In genomic region chr1:193103759-193104495, GRCh38 we compare ENCODE assay signal across 8 cellular contexts. TPM values are rescaled to one million over a fixed set of nuclear protein-coding genes. Genes with fewer than 3 reads are reported as not detected.
DNase-seq lines count a peak whose midpoint lies in the region; ATAC-seq and TF ChIP-seq lines count a peak whose summit lies in the region.

No MANE protein-coding gene starts in this region.

- no peaks in the 10 kb centered on the region for H3K9me3 Mint-ChIP-seq in progenitor cell of endocrine pancreas (ENCODE audit: low read depth)

- DNase-seq in GM12865 (ENCODE audit: low read depth) (no peak), Panc1 (ENCODE audit: low read depth, low spot score) (no peak), progenitor cell of endocrine pancreas (ENCODE audit: low spot score, unreplicated experiment) (no peak), COLO829 (ENCODE audit: low spot score) (no peak), NCI-H446 treated with DMSO at 0.1 percent for 48 hours (lab: John Stamatoyannopoulos, UW) (no peak)

- H3K27me3 ChIP-seq in Panc1 (ENCODE audit: control insufficient read depth, insufficient read depth, low read length) (no peaks in the 10 kb centered on the region), esophagus (ENCODE audit: control insufficient read depth in 1 of 2, insufficient read depth in 2 of 2, low read length in 2 of 2) (no peaks in the 10 kb centered on the region)

- peaks cover 8% of the 10 kb centered on the region for H3K27me3 Mint-ChIP-seq in progenitor cell of endocrine pancreas

- H3K36me3 Mint-ChIP-seq in progenitor cell of endocrine pancreas (ENCODE audit: insufficient read depth): no peaks in the 10 kb centered on the region

- H3K9me3 ChIP-seq in Panc1 (ENCODE audit: control insufficient read depth, insufficient read depth, low read depth, low read length) (no peaks in the 10 kb centered on the region), esophagus (ENCODE audit: control insufficient read depth in 2 of 2, insufficient read depth in 1 of 2, low read depth in 1 of 2, low read length in 1 of 2) (no peaks in the 10 kb centered on the region)

- intact Hi-C loops in Panc1 (cut with micrococcal nuclease; ENCODE audit: unreplicated experiment): no loop called here

- peak overlapping the region; percentile 87 for H3K4me3 Mint-ChIP-seq in progenitor cell of endocrine pancreas (ENCODE audit: low read depth)

- H3K36me3 ChIP-seq in Panc1 (ENCODE audit: control insufficient read depth, insufficient read depth, low read length) (peaks cover 8% of the 10 kb centered on the region), esophagus (ENCODE audit: control insufficient read depth in 2 of 2, insufficient read depth in 2 of 2, low read length in 1 of 2) (peaks cover 4 to 6% of the 10 kb centered on the region in 2 donors)

- in situ Hi-C loops in Panc1 (cut with HindIII; ENCODE audit: low pct_unique_long_range_greater_than_20kb, low sequenced_read_pairs): no loop called here

- peak overlapping the region; percentile 67 for H3K27ac Mint-ChIP-seq in progenitor cell of endocrine pancreas

- no peak for TF ChIP-seq CTCF in GM12865 (IDR thresholded peaks at IDR 0.05; ENCODE audit: insufficient read depth, low read depth, low read length, missing control alignments)
- TF ChIP-seq CTCF in Panc1 (IDR thresholded peaks at IDR 0.05): no peak
- no peak for TF ChIP-seq CTCF in progenitor cell of endocrine pancreas (IDR thresholded peaks at IDR 0.05; ENCODE audit: unreplicated experiment)

- no TSS peak for BruUV-seq in Panc1 (replicated peaks; lab: Mats Ljungman, UMichigan)

- POLR2A ChIA-PET in Panc1 (lab: Charles Lee): no interaction called here

- 30 to 32% methylated on average over 9 of the region's 9 CpGs for WGBS in esophagus, 2 donors

- H3K4me3 ChIP-seq in GM12865 (ENCODE audit: low read depth, low read length) (peak overlapping the region; percentile 89), Panc1 (ENCODE audit: low read depth in 2 of 2, low read length in 2 of 2) (peak overlapping the region; percentile 85), esophagus (ENCODE audit: low read depth in 1 of 2, low read length in 2 of 2) (peak overlapping the region; percentile 66 to 89)

- H3K4me1 ChIP-seq in Panc1 (ENCODE audit: control insufficient read depth, insufficient read depth, low read length): peaks cover 22% of the 10 kb centered on the region
- H3K4me1 ChIP-seq in esophagus (ENCODE audit: control insufficient read depth in 2 of 2, insufficient read depth in 2 of 2, low read length in 1 of 2): no peaks in the 10 kb centered on the region

- peak overlapping the region; percentile 88 for H3K27ac ChIP-seq in Panc1 (ENCODE audit: low read length)
- peak overlapping the region; percentile 91 to 95 for H3K27ac ChIP-seq in esophagus (ENCODE audit: low read depth in 2 of 2, low read length in 1 of 2)

- CTCF ChIA-PET in Panc1 (lab: Charles Lee): interaction anchor here (0.6 to 0.7 kb wide), 2 partner anchors 13 to 17 kb away, joined by 3 to 4 read pairs; no protein-coding TSS in a partner anchor

- no peak for ATAC-seq in Panc1
- ATAC-seq in HG03045 (IDR thresholded peaks at IDR 0.05; ENCODE audit: unreplicated experiment): no peak
- ATAC-seq in GM18907 (IDR thresholded peaks at IDR 0.05; ENCODE audit: unreplicated experiment): no peak

- H3K4me1 Mint-ChIP-seq in progenitor cell of endocrine pancreas (ENCODE audit: low read depth): peaks cover 6% of the 10 kb centered on the region

RNA-seq across cellular contexts. Expression of gene GLRX2, which starts 1.3 kb away (rescaled TPM):
- total RNA-seq in Panc1 (2021; ENCODE audit: unreplicated experiment) (40.1 TPM), progenitor cell of endocrine pancreas (8.5 TPM in 2 replicates)
- 26.7 TPM for polyA plus RNA-seq in Panc1 (2012; ENCODE audit: insufficient read length)
- polyA plus RNA-seq in esophagus: 10 to 100 TPM; 14.7 to 16.2 TPM

RNA-seq across cellular contexts. Expression of gene CDC73, which starts 17.9 kb away (rescaled TPM):
- total RNA-seq in Panc1 (2021; ENCODE audit: unreplicated experiment) (78.2 TPM), progenitor cell of endocrine pancreas (62.7 and 64.0 TPM in 2 replicates)
- polyA plus RNA-seq in Panc1 (2012; ENCODE audit: insufficient read length): 36.0 TPM
- polyA plus RNA-seq in esophagus: 10 to 100 TPM in 1 of 2 donors, 1 to 10 TPM in 1; 6.2 to 14.5 TPM

RNA-seq across cellular contexts. Expression of gene RO60, which starts 44.5 kb away (rescaled TPM):
- total RNA-seq in Panc1 (2021; ENCODE audit: unreplicated experiment): 74.8 TPM
- 15.2 TPM for polyA plus RNA-seq in Panc1 (2012; ENCODE audit: insufficient read length)
- polyA plus RNA-seq in esophagus: 1 to 10 TPM; 4.5 to 5.8 TPM
- 87.8 and 92.4 TPM in 2 replicates for total RNA-seq in progenitor cell of endocrine pancreas

RNA-seq across cellular contexts. Expression of gene UCHL5, which starts 44.8 kb away (rescaled TPM):
- total RNA-seq in Panc1 (2021; ENCODE audit: unreplicated experiment): 42.6 TPM
- polyA plus RNA-seq in Panc1 (2012; ENCODE audit: insufficient read length): 36.8 TPM
- 10 to 100 TPM; 18.1 to 24.6 TPM for polyA plus RNA-seq in esophagus
- total RNA-seq in progenitor cell of endocrine pancreas: 25.3 and 28.5 TPM in 2 replicates
